Comparison of ENCODE assay signal across 8 cellular contexts in genomic region chr3:132399054-132399929, GRCh38. TPM values are rescaled to one million over a fixed set of nuclear protein-coding genes. Genes with fewer than 3 reads are reported as not detected.
DNase-seq lines count a peak whose midpoint lies in the region; ATAC-seq and TF ChIP-seq lines count a peak whose summit lies in the region.

No MANE protein-coding gene starts in this region.

- no peaks in the 10 kb centered on the region for H4K20me1 ChIP-seq in PC-3 (ENCODE audit: low read length)

- H3K4me2 ChIP-seq in PC-3 (ENCODE audit: low read length) = no peak overlapping the region

- H3K9ac ChIP-seq in PC-3 (ENCODE audit: low read length) = no peak overlapping the region

- no peak overlapping the region for H2AFZ ChIP-seq in PC-3 (ENCODE audit: low read length)

- no peak overlapping the region for H3K27ac ChIP-seq in PC-3 (ENCODE audit: low read length)

- no peak overlapping the region for H3K4me3 ChIP-seq in PC-3 (ENCODE audit: low read length)

- no peaks in the 10 kb centered on the region for H3K27me3 Mint-ChIP-seq in stimulated activated memory B cell treated with anti-CD40 and anti-IgM and Interleukin-4, amounts not matched to agents 10 μg/mL and 1 μg/mL and 100 μg/mL, for 72 hours

- no peaks in the 10 kb centered on the region for H3K4me1 ChIP-seq in PC-3 (ENCODE audit: insufficient read depth, low read length)

- H3K27me3 ChIP-seq in PC-3 (ENCODE audit: low read length) = no peaks in the 10 kb centered on the region

- peak; percentile 34 for DNase-seq in 8988T
- DNase-seq in Daoy (ENCODE audit: low read depth) = peak; percentile 48
- DNase-seq in HT1080 (ENCODE audit: low read depth) = peak; percentile 39
- DNase-seq in PC-3 = peak; percentile 61
- DNase-seq in dedifferentiated amniotic fluid mesenchymal stem cell (ENCODE audit: extremely low spot score) = peak; percentile 79
- peak; percentile 60 to 71 for DNase-seq in lung microvascular endothelial cell (ENCODE audit: low read depth in 2 of 2)

- H3K79me2 ChIP-seq in PC-3 (ENCODE audit: low read length) = no peaks in the 10 kb centered on the region

- peaks cover 3% of the 10 kb centered on the region for H3K9me3 Mint-ChIP-seq in stimulated activated memory B cell treated with anti-CD40 and anti-IgM and Interleukin-4, amounts not matched to agents 10 μg/mL and 1 μg/mL and 100 μg/mL, for 72 hours

- peak; percentile 51; the same call in 1 of the 2 replicates for ATAC-seq in PC-3
- ATAC-seq in stimulated activated memory B cell treated with anti-CD40 and anti-IgM and Interleukin-4, amounts not matched to agents 10 μg/mL and 1 μg/mL and 100 μg/mL, for 72 hours = no peak
- ATAC-seq in HG03097 (IDR thresholded peaks at IDR 0.05; ENCODE audit: low FRiP score, unreplicated experiment) = no peak

- POLR2A ChIA-PET in PC-3 (lab: Charles Lee; ENCODE audit: unreplicated experiment) = no interaction called here

- CTCF ChIA-PET in PC-3 (lab: Charles Lee) = interaction anchor here (0.9 to 1.0 kb wide), 2 partner anchors 47 to 57 kb away, joined by 4 to 8 read pairs; no protein-coding TSS in a partner anchor

- H3K9me3 ChIP-seq in PC-3 (ENCODE audit: low read length) = no peaks in the 10 kb centered on the region

- H3K9me2 ChIP-seq in PC-3 (replicated peaks; ENCODE audit: low read length) = no peaks in the 10 kb centered on the region

- no peaks in the 10 kb centered on the region for H3F3A ChIP-seq in PC-3 (ENCODE audit: low read length, unreplicated experiment)

- H3K27ac Mint-ChIP-seq in stimulated activated memory B cell treated with anti-CD40 and anti-IgM and Interleukin-4, amounts not matched to agents 10 μg/mL and 1 μg/mL and 100 μg/mL, for 72 hours = no peak overlapping the region

- no TSS peak for BruUV-seq in PC-3 (replicated peaks; lab: Mats Ljungman, UMichigan)

- peaks cover 7% of the 10 kb centered on the region for H3K4me1 Mint-ChIP-seq in stimulated activated memory B cell treated with anti-CD40 and anti-IgM and Interleukin-4, amounts not matched to agents 10 μg/mL and 1 μg/mL and 100 μg/mL, for 72 hours

- TF ChIP-seq CTCF in PC-3 (conservative IDR thresholded peaks at IDR 0.05; ENCODE audit: low read depth, low read length) = peak; percentile 88

- intact Hi-C loops in PC-3 (cut with micrococcal nuclease) = loop anchor here (1.0 kb wide), 2 partner anchors 47 to 142 kb away; no protein-coding TSS in a partner anchor

- H3K4me3 Mint-ChIP-seq in stimulated activated memory B cell treated with anti-CD40 and anti-IgM and Interleukin-4, amounts not matched to agents 10 μg/mL and 1 μg/mL and 100 μg/mL, for 72 hours = no peak overlapping the region

- no peaks in the 10 kb centered on the region for H3K36me3 ChIP-seq in PC-3 (ENCODE audit: low read depth, low read length)

- no peaks in the 10 kb centered on the region for H3K36me3 Mint-ChIP-seq in stimulated activated memory B cell treated with anti-CD40 and anti-IgM and Interleukin-4, amounts not matched to agents 10 μg/mL and 1 μg/mL and 100 μg/mL, for 72 hours

RNA-seq across cellular contexts. Expression of gene DNAJC13, which starts 18.0 kb away (rescaled TPM):
- 29.5 and 31.3 TPM in 2 replicates for total RNA-seq in Daoy (2014; rRNA removed; shearing (Covaris generic))
- 51.7 and 52.5 TPM in 2 replicates for total RNA-seq in HT1080 (2014; rRNA removed; shearing (Covaris generic))
- 24.7 and 36.2 TPM in 2 replicates for polyA plus RNA-seq in HT1080 (2015; cell fraction: cytosol; rRNA removed)
- polyA plus RNA-seq in HT1080 (2015; cell fraction: nucleus; rRNA removed) = 66.8 and 72.5 TPM in 2 replicates
- total RNA-seq in PC-3 (2014; rRNA removed) (21.6 and 24.7 TPM in 2 replicates), lung microvascular endothelial cell (34.9 and 42.3 TPM in 2 replicates)
